In genomic region chr18:12911025-12911927, GRCh38 we compare ENCODE assay signal across 8 cellular contexts. TPM values are rescaled to one million over a fixed set of nuclear protein-coding genes. Genes with fewer than 3 reads are reported as not detected.
DNase-seq lines count a peak whose midpoint lies in the region; ATAC-seq and TF ChIP-seq lines count a peak whose summit lies in the region.

No MANE protein-coding gene starts in this region.

- peaks cover 8% of the 10 kb centered on the region for H3K27me3 ChIP-seq in colonic mucosa
- H3K27me3 ChIP-seq in muscle layer of duodenum (ENCODE audit: low read depth, low read length): no peaks in the 10 kb centered on the region

- H3K9me3 ChIP-seq in colonic mucosa (no peaks in the 10 kb centered on the region), muscle layer of duodenum (ENCODE audit: control insufficient read depth in 1 of 2, low read length in 2 of 2) (no peaks in the 10 kb centered on the region)

- H3K27ac ChIP-seq in colonic mucosa (no peak overlapping the region), muscle layer of duodenum (ENCODE audit: low read length) (no peak overlapping the region)

- intact Hi-C loops in colonic mucosa (cut with DNase I): no loop called here

- H3K36me3 ChIP-seq in colonic mucosa: no peaks in the 10 kb centered on the region
- no peaks in the 10 kb centered on the region for H3K36me3 ChIP-seq in muscle layer of duodenum (ENCODE audit: control insufficient read depth in 1 of 2, insufficient read depth in 2 of 2, low read length in 2 of 2)

- peak overlapping the region; percentile 28 for H3K4me3 ChIP-seq in colonic mucosa
- peak overlapping the region; percentile 26 to 55 for H3K4me3 ChIP-seq in muscle layer of duodenum (ENCODE audit: low read depth in 1 of 2, low read length in 2 of 2)

- peak; percentile 89 for ATAC-seq in stimulated activated naive CD8-positive, alpha-beta T cell treated with anti-CD3 and anti-CD28 coated beads, Interleukin-15, Interleukin-2, amounts not matched to agents 100 U/mL and 50 U/mL, for 24 hours

- DNase-seq in AG20443 (ENCODE audit: low spot score): peak; percentile 55
- peak; percentile 19 to 42 (median 38) for DNase-seq in activated CD4-positive, CD25-positive, alpha-beta regulatory T cell (lab: John Stamatoyannopoulos, UW)
- no peak for DNase-seq in colonic mucosa
- DNase-seq in stimulated activated naive CD8-positive, alpha-beta T cell treated with anti-CD3 and anti-CD28 coated beads, Interleukin-15, Interleukin-2, amounts not matched to agents 100 U/mL and 50 U/mL, for 24 hours: peak; percentile 77
- DNase-seq in HuH-7 (ENCODE audit: low spot score): no peak
- DNase-seq in NCI-H2227 treated with DMSO at 0.1 percent for 48 hours (lab: John Stamatoyannopoulos, UW): no peak
- no peak for DNase-seq in NCI-H69 (lab: John Stamatoyannopoulos, UW)

- H3K4me1 ChIP-seq in colonic mucosa (no peaks in the 10 kb centered on the region), muscle layer of duodenum (ENCODE audit: control insufficient read depth in 1 of 2, insufficient read depth in 2 of 2, low read length in 2 of 2) (peaks cover 0 to 11% of the 10 kb centered on the region in 2 donors)

- H3K9ac ChIP-seq in colonic mucosa (ENCODE audit: low read depth in 2 of 2, low read length in 2 of 2): no peak overlapping the region

- TF ChIP-seq CTCF in colonic mucosa (IDR thresholded peaks at IDR 0.05): no peak

RNA-seq across cellular contexts. Expression of gene PTPN2, which starts 27.2 kb away (rescaled TPM):
- 10 to 100 TPM; 32.2 to 34.3 TPM for total RNA-seq in colonic mucosa

RNA-seq across cellular contexts. Expression of gene SEH1L, which starts 36.5 kb away (rescaled TPM):
- total RNA-seq in colonic mucosa: 10 to 100 TPM; 35.1 to 55.6 TPM

Comparison
In these comparisons a context has a peak if more than half of its experiments do, and no peak if none do; other contexts are left out.
1. DNase-seq: peak in AG20443 (single experiment), activated CD4-positive, CD25-positive, alpha-beta regulatory T cell (4 of 4) and stimulated activated naive CD8-positive, alpha-beta T cell treated with anti-CD3 and anti-CD28 coated beads, Interleukin-15, Interleukin-2, amounts not matched to agents 100 U/mL and 50 U/mL, for 24 hours (single experiment); none in colonic mucosa (single experiment), HuH-7 (single experiment), NCI-H2227 treated with DMSO at 0.1 percent for 48 hours (single experiment) and NCI-H69 (single experiment).